8 cellular contexts compared by ENCODE assay signal in the genomic region with DNA sequence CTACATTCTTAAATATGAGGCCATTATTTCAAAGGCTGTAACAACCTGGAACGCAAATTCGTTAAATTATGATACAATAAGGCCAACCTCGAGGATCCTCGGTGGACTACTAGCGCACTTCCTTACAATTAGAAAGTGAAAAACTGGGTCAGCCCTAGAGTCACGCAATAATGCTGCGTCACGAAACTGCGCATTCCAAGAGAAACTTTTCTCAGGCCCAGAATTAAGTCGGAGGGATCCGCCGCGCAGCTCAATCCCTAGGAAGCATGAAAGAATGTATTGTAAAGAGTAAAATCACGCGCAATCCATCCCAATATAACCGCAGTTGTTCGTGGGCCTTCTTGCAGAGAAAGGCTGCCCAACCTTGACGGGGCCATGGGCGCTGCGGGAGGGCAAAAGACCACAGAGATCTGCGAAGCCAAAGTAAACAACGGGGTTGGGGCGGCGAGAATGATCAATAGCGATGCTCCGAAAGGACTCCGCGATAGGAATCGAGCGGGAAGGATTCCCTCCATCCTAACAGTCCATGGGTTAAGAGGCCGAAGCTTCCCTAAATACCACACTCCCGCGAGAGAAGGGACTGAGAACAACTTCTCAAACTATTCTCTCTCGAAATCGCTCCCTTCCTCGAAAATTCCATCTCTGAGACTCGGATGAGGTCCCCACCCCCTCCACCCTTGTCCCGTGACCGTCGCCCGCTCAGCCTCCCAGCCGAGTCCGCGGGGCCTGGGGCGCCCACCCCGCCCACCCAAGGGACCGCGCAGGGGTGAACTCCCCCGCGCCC. TPM values are rescaled to one million over a fixed set of nuclear protein-coding genes. Genes with fewer than 3 reads are reported as not detected.
DNase-seq lines count a peak whose midpoint lies in the region; ATAC-seq and TF ChIP-seq lines count a peak whose summit lies in the region.

No MANE protein-coding gene starts in this region.

- ATAC-seq in Panc1 = peak; percentile 68
- ATAC-seq in naive thymus-derived CD8-positive, alpha-beta T cell = peak; percentile 15 to 33

- H3K4me1 ChIP-seq in Panc1 (ENCODE audit: control insufficient read depth, insufficient read depth, low read length) = peaks cover 4% of the 10 kb centered on the region; the same call in 1 of the 2 replicates
- H3K4me1 ChIP-seq in stomach = peaks cover 6 to 45% (median 27%) of the 10 kb centered on the region in 4 donors

- no peaks in the 10 kb centered on the region for H3K36me3 ChIP-seq in Panc1 (ENCODE audit: control insufficient read depth, insufficient read depth, low read length)
- H3K36me3 ChIP-seq in stomach = no peaks in the 10 kb centered on the region

- H3K36me3 Mint-ChIP-seq in naive thymus-derived CD8-positive, alpha-beta T cell = no peaks in the 10 kb centered on the region

- WGBS in stomach, 5 donors = 1 to 4% (median 2%) methylated on average over 34 to 50 of the region's 50 CpGs

- TF ChIP-seq POLR2A in stomach (IDR thresholded peaks at IDR 0.05) = peak in 1 of 4 donors; percentile 52

- no peaks in the 10 kb centered on the region for H3K9me3 ChIP-seq in AG04450 (ENCODE audit: control insufficient read depth, insufficient read depth, low read length)
- no peaks in the 10 kb centered on the region for H3K9me3 ChIP-seq in Panc1 (ENCODE audit: control insufficient read depth, insufficient read depth, low read depth, low read length)
- H3K9me3 ChIP-seq in stomach = no peaks in the 10 kb centered on the region

- H3K27me3 ChIP-seq in AG04450 (ENCODE audit: control insufficient read depth, insufficient read depth, low read length) (no peaks in the 10 kb centered on the region), Panc1 (ENCODE audit: control insufficient read depth, insufficient read depth, low read length) (no peaks in the 10 kb centered on the region), stomach (no peaks in the 10 kb centered on the region)

- peak overlapping the region; percentile 93 to 99 (median 98) for H3K27ac Mint-ChIP-seq in naive thymus-derived CD8-positive, alpha-beta T cell

- DNase-seq in AG04450 (ENCODE audit: low read depth, low spot score) (peak; percentile 54), H4 (ENCODE audit: low spot score) (peak; percentile 68), Panc1 (ENCODE audit: low read depth, low spot score) (no peak), fibroblast of villous mesenchyme (ENCODE audit: low read depth) (peak; percentile 95), stomach (peak; percentile 67), NCI-H1092 (lab: John Stamatoyannopoulos, UW) (no peak)
- peak; percentile 77 for DNase-seq in activated effector memory CD4-positive, alpha-beta T cell treated with anti-CD3 and anti-CD28 coated beads, Interleukin-2, amount 50 U/mL, for 16 hours
- DNase-seq in naive thymus-derived CD8-positive, alpha-beta T cell = peak; percentile 7 to 71 (median 38)

- H3K27ac ChIP-seq in AG04450 (ENCODE audit: low read depth, low read length) (peak overlapping the region; percentile 100), Panc1 (ENCODE audit: low read length) (peak overlapping the region; percentile 90), stomach (peak overlapping the region; percentile 69 to 99 (median 97))

- TF ChIP-seq CTCF in AG04450 (IDR thresholded peaks at IDR 0.05; ENCODE audit: low read depth, low read length) (no peak), Panc1 (IDR thresholded peaks at IDR 0.05) (no peak), fibroblast of villous mesenchyme (IDR thresholded peaks at IDR 0.05; ENCODE audit: insufficient read depth, low read depth, low read length) (no peak), stomach (IDR thresholded peaks at IDR 0.05) (no peak)

- H3K4me3 Mint-ChIP-seq in naive thymus-derived CD8-positive, alpha-beta T cell = peak overlapping the region; percentile 86 to 98 (median 95)

- in situ Hi-C loops in Panc1 (cut with HindIII; ENCODE audit: low pct_unique_long_range_greater_than_20kb, low sequenced_read_pairs) = no loop called here

- H3K4me3 ChIP-seq in AG04450 (ENCODE audit: low read depth, low read length) (peak overlapping the region; percentile 83), Panc1 (ENCODE audit: low read depth in 2 of 2, low read length in 2 of 2) (peak overlapping the region; percentile 72 to 81), fibroblast of villous mesenchyme (ENCODE audit: low read depth, low read length) (peak overlapping the region; percentile 84), stomach (peak overlapping the region; percentile 65 to 78 (median 74))

- BruUV-seq in Panc1 (replicated peaks; lab: Mats Ljungman, UMichigan) = no TSS peak

- no peaks in the 10 kb centered on the region for H3K9me3 Mint-ChIP-seq in naive thymus-derived CD8-positive, alpha-beta T cell

- peaks cover 0 to 1% (median 0%) of the 10 kb centered on the region in 5 donors for H3K27me3 Mint-ChIP-seq in naive thymus-derived CD8-positive, alpha-beta T cell

- intact Hi-C loops in Panc1 (cut with micrococcal nuclease; ENCODE audit: unreplicated experiment) (no loop called here), stomach (cut with DNase I; ENCODE audit: low total_unique reads) (no loop called here)

- CTCF ChIA-PET in AG04450 (lab: Charles Lee) = interaction anchor here (0.5 to 4.1 kb wide), 6 partner anchors 14 to 654 kb away, joined by 3 to 53 read pairs (median 17); a partner anchor contains a TSS
- CTCF ChIA-PET in Panc1 (lab: Charles Lee) = no interaction called here

- POLR2A ChIA-PET in AG04450 (lab: Yijun Ruan, JAX) (interaction anchor here (0.6 to 1.2 kb wide), 3 partner anchors 46 to 48 kb away, joined by 3 to 4 read pairs (median 3); no protein-coding TSS in a partner anchor), Panc1 (lab: Charles Lee) (no interaction called here)
- POLR2A ChIA-PET in naive thymus-derived CD8-positive, alpha-beta T cell (lab: Charles Lee) = interaction anchor here (0.6 to 2.6 kb wide), 4 partner anchors 16 to 654 kb away, joined by 3 to 14 read pairs (median 4); a partner anchor contains a TSS

- no peak for TF ChIP-seq EP300 in stomach (IDR thresholded peaks at IDR 0.05)

- peaks cover 24 to 44% (median 37%) of the 10 kb centered on the region in 4 donors for H3K4me1 Mint-ChIP-seq in naive thymus-derived CD8-positive, alpha-beta T cell

RNA-seq across cellular contexts. Expression of a gene that starts 0.6 kb away (rescaled TPM):
- polyA plus RNA-seq in AG04450 (2011; rRNA removed) (69.7 and 94.6 TPM in 2 replicates), stomach (10 to 100 TPM; 15.2 to 21.5 (median 19.7) TPM)
- 38.9 and 54.1 TPM in 2 replicates for polyA minus RNA-seq in AG04450 (2011; rRNA and poly(A)+ RNA removed)
- 45.3 and 69.4 TPM in 2 replicates for total RNA-seq in H4 (2014; rRNA removed; shearing (Covaris generic))
- total RNA-seq in Panc1 (2021; ENCODE audit: unreplicated experiment) (38.9 TPM), fibroblast of villous mesenchyme (60.6 and 106 TPM in 2 replicates), stomach (100 to 1,000 TPM in 1 of 5 donors, 10 to 100 TPM in 3, 1 to 10 TPM in 1; 6.1 to 121 (median 24.1) TPM)
- 28.4 TPM for polyA plus RNA-seq in Panc1 (2012; ENCODE audit: insufficient read length)
- 10 to 100 TPM; 57.7 to 67.6 TPM for total RNA-seq in naive thymus-derived CD8-positive, alpha-beta T cell
- 10 to 100 TPM; 23.1 to 44.3 (median 32.4) TPM for polyA plus RNA-seq in naive thymus-derived CD8-positive, alpha-beta T cell

RNA-seq across cellular contexts. Expression of a gene that starts 48.0 kb away (rescaled TPM):
- polyA plus RNA-seq in AG04450 (2011; rRNA removed) (1.3 and 2.2 TPM in 2 replicates), stomach (under 1 TPM in 2 of 3 donors, not detected in 1; 0.43 to 0.44 TPM)
- polyA minus RNA-seq in AG04450 (2011; rRNA and poly(A)+ RNA removed) = 1.1 and 2.4 TPM in 2 replicates
- 2.3 and 5.7 TPM in 2 replicates for total RNA-seq in H4 (2014; rRNA removed; shearing (Covaris generic))
- total RNA-seq in Panc1 (2021; ENCODE audit: unreplicated experiment) (2.3 TPM), fibroblast of villous mesenchyme (0.97 and 4.3 TPM in 2 replicates), stomach (1 to 10 TPM in 3 of 5 donors, not detected in 2; 1.8 to 3.3 (median 2.0) TPM)
- 0.29 TPM for polyA plus RNA-seq in Panc1 (2012; ENCODE audit: insufficient read length)
- not detected for total RNA-seq in naive thymus-derived CD8-positive, alpha-beta T cell
- under 1 TPM in 1 of 3 donors, not detected in 2; 0.12 TPM for polyA plus RNA-seq in naive thymus-derived CD8-positive, alpha-beta T cell

Comparison
In these comparisons a context has a peak if more than half of its experiments do, and no peak if none do; other contexts are left out.
1. DNase-seq: peak in AG04450 (single experiment), H4 (single experiment), activated effector memory CD4-positive, alpha-beta T cell treated with anti-CD3 and anti-CD28 coated beads, Interleukin-2, amount 50 U/mL, for 16 hours (single experiment), fibroblast of villous mesenchyme (single experiment), naive thymus-derived CD8-positive, alpha-beta T cell (10 of 10) and stomach (single experiment); none in Panc1 (single experiment) and NCI-H1092 (single experiment).
2. Peak in every context shown above with its lines, with median percentiles within 50 percentile points of each other: H3K27ac ChIP-seq and H3K4me3 ChIP-seq.